In the genomic region with DNA sequence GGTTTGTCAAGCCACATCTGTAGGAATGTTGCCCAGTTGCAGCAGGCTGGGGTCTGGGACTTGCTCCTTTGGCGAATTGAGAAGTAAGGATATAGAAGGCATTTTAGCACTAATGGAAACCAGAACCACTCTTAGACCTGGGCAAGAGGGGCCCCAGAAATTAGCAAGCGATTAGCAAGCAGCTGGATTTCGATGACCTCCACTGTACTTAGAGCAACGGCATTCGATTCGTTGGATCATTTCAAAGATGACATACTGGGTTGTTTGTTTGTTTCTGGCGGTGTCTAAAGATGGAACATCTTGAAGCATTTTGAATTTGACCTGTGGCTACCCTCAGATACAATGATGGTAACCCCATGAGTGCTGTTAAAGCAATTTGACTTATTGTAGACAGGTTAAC, we compare ENCODE assay signal across 10 cellular contexts. TPM values are rescaled to one million over a fixed set of nuclear protein-coding genes. Genes with fewer than 3 reads are reported as not detected.
A peak's percentile ranks its signal among the peaks of the same experiment; 100 is the strongest.
DNase-seq lines count a peak whose midpoint lies in the region; ATAC-seq and TF ChIP-seq lines count a peak whose summit lies in the region.
"Had no signal": no experiment of that assay in that cellular context is flagged by ENCODE, and none has a peak within 500 bp of the region (broad histone marks: within the 10 kb centered on the region; RNA-seq: fewer than 3 reads in every experiment).

No MANE protein-coding gene starts in this region.

- peaks cover 45% of the 10 kb centered on the region for H3K4me1 Mint-ChIP-seq in stimulated activated effector memory CD8-positive, alpha-beta T cell treated with anti-CD3 and anti-CD28 coated beads, Interleukin-12 subunit alpha, Interleukin-12 subunit beta, amount 100 ng/mL, for 72 hours

- H3K4me1 ChIP-seq in SK-N-SH (ENCODE audit: control insufficient read depth in 1 of 2, insufficient read depth in 2 of 2, low read depth in 1 of 2, low read length in 1 of 2) (peaks cover 0 to 38% of the 10 kb centered on the region in 2 experiments; a peak in 3 of 4 replicates), gastroesophageal sphincter (peaks cover 0 to 43% (median 11%) of the 10 kb centered on the region in 3 donors)

- H3K36me3 ChIP-seq in SK-N-SH (replicated peaks in 1 of 2; ENCODE audit: control insufficient read depth in 1 of 2, insufficient read depth in 2 of 2, low read length in 1 of 2) (peaks cover 3 to 5% of the 10 kb centered on the region in 2 experiments), WERI-Rb-1 (no peaks in the 10 kb centered on the region), gastroesophageal sphincter (peaks cover 0 to 6% of the 10 kb centered on the region in 2 donors)

- POLR2A ChIA-PET in SK-N-SH (lab: Yijun Ruan, JAX) = interaction anchor here (0.7 to 1.9 kb wide), 2 partner anchors 16 to 250 kb away, joined by 3 to 12 read pairs; partner anchors contain the start of gene TTC38

- no peak for TF ChIP-seq POLR2A in gastroesophageal sphincter (IDR thresholded peaks at IDR 0.05)

- H3K9me3 Mint-ChIP-seq in stimulated activated effector memory CD8-positive, alpha-beta T cell treated with anti-CD3 and anti-CD28 coated beads, Interleukin-12 subunit alpha, Interleukin-12 subunit beta, amount 100 ng/mL, for 72 hours = no peaks in the 10 kb centered on the region

- H3K9ac ChIP-seq in SK-N-SH = no peak overlapping the region; the same call in 1 of the 2 replicates

- 60% methylated on average over 7 of the region's 7 CpGs for WGBS in SK-N-SH (ENCODE audit: low lambda C conversion rate)
- WGBS in gastroesophageal sphincter (ENCODE audit: low coverage in 1 of 2), 2 donors = 81 to 83% methylated on average over 1 to 6 of the region's 7 CpGs

- H3K27me3 ChIP-seq in SK-N-SH (ENCODE audit: insufficient read depth) = no peaks in the 10 kb centered on the region
- no peaks in the 10 kb centered on the region for H3K27me3 ChIP-seq in WERI-Rb-1 (ENCODE audit: insufficient read depth, low read depth, severe bottlenecking)
- H3K27me3 ChIP-seq in gastroesophageal sphincter = no peaks in the 10 kb centered on the region

- TF ChIP-seq EP300 in SK-N-SH (IDR thresholded peaks at IDR 0.05; ENCODE audit: borderline replicate concordance in 1 of 2, low read depth in 1 of 2, low read length in 1 of 2) (no peak), gastroesophageal sphincter (IDR thresholded peaks at IDR 0.05) (no peak)

- peak overlapping the region; percentile 91 to 93 for H3K4me3 ChIP-seq in SK-N-SH (ENCODE audit: low read depth in 2 of 2, low read length in 1 of 2)
- peak overlapping the region; percentile 87 for H3K4me3 ChIP-seq in WERI-Rb-1 (ENCODE audit: low read depth, low read length)
- H3K4me3 ChIP-seq in gastroesophageal sphincter = peak overlapping the region; percentile 72 to 75

- peaks cover 30% of the 10 kb centered on the region for H3K79me2 ChIP-seq in SK-N-SH (ENCODE audit: insufficient read depth)

- H3K4me2 ChIP-seq in SK-N-SH = peak overlapping the region; percentile 98

- TF ChIP-seq CTCF in SK-N-SH (IDR thresholded peaks at IDR 0.05) (no peak), WERI-Rb-1 (IDR thresholded peaks at IDR 0.05; ENCODE audit: low read depth, low read length) (no peak), gastroesophageal sphincter (IDR thresholded peaks at IDR 0.05) (no peak)

- no peak for ATAC-seq in SK-N-SH treated with all-trans-retinoic acid at 6 μM for 48 hours
- ATAC-seq in gastroesophageal sphincter = no peak
- no peak for ATAC-seq in stimulated activated effector memory CD8-positive, alpha-beta T cell treated with anti-CD3 and anti-CD28 coated beads, Interleukin-12 subunit alpha, Interleukin-12 subunit beta, amount 100 ng/mL, for 72 hours

- H3K9me3 ChIP-seq in SK-N-SH (no peaks in the 10 kb centered on the region), WERI-Rb-1 (ENCODE audit: severe bottlenecking) (peaks cover 2% of the 10 kb centered on the region), gastroesophageal sphincter (no peaks in the 10 kb centered on the region)

- H3K9me2 ChIP-seq in SK-N-SH = no peaks in the 10 kb centered on the region

- no peak overlapping the region for H2AFZ ChIP-seq in SK-N-SH (ENCODE audit: low read depth)

- DNase-seq in SK-N-SH (no peak), WERI-Rb-1 (no peak), NCI-H748 treated with DMSO at 0.1 percent for 48 hours (lab: John Stamatoyannopoulos, UW) (no peak), NCI-H1930 (lab: John Stamatoyannopoulos, UW) (no peak)
- DNase-seq in stimulated activated effector memory CD8-positive, alpha-beta T cell treated with anti-CD3 and anti-CD28 coated beads, Interleukin-12 subunit alpha, Interleukin-12 subunit beta, amount 100 ng/mL, for 72 hours (ENCODE audit: low spot score in 2 of 2) = no peak
- no peak for DNase-seq in effector CD4-positive, alpha-beta T cell
- DNase-seq: ACHN, NCI-H524 treated with DMSO at 0.1 percent for 48 hours had no signal

- H4K20me1 ChIP-seq in SK-N-SH (ENCODE audit: insufficient read depth) = no peaks in the 10 kb centered on the region

- H3K4me3 Mint-ChIP-seq in stimulated activated effector memory CD8-positive, alpha-beta T cell treated with anti-CD3 and anti-CD28 coated beads, Interleukin-12 subunit alpha, Interleukin-12 subunit beta, amount 100 ng/mL, for 72 hours = peak overlapping the region; percentile 78

- CTCF ChIA-PET in SK-N-SH (lab: Yijun Ruan, JAX) = interaction anchor here (0.7 to 1.2 kb wide), 2 partner anchors 45 to 781 kb away, joined by 3 to 4 read pairs; partner anchors contain the start of gene GTSE1

- no peak overlapping the region for H3K27ac ChIP-seq in SK-N-SH (ENCODE audit: low read depth in 2 of 2, low read length in 1 of 2)
- peak overlapping the region; percentile 90 for H3K27ac ChIP-seq in WERI-Rb-1
- peak overlapping the region in 2 of 4 donors; percentile 91 to 92 for H3K27ac ChIP-seq in gastroesophageal sphincter

- H3K27ac Mint-ChIP-seq in stimulated activated effector memory CD8-positive, alpha-beta T cell treated with anti-CD3 and anti-CD28 coated beads, Interleukin-12 subunit alpha, Interleukin-12 subunit beta, amount 100 ng/mL, for 72 hours = peak overlapping the region; percentile 72

- H3F3A ChIP-seq in SK-N-SH (replicated peaks; ENCODE audit: insufficient read depth) = peaks cover 5% of the 10 kb centered on the region

- TF ChIP-seq RAD21 in SK-N-SH (IDR thresholded peaks at IDR 0.05; ENCODE audit: low read length) = no peak

- peaks cover 21% of the 10 kb centered on the region for H3K36me3 Mint-ChIP-seq in stimulated activated effector memory CD8-positive, alpha-beta T cell treated with anti-CD3 and anti-CD28 coated beads, Interleukin-12 subunit alpha, Interleukin-12 subunit beta, amount 100 ng/mL, for 72 hours

TF ChIP-seq in SK-N-SH, 30 proteins besides CTCF, POLR2A, EP300 and RAD21 (continues in another document):
- TF ChIP-seq RXRA (IDR thresholded peaks at IDR 0.05; ENCODE audit: borderline replicate concordance, low read depth) = no peak
- no peak for TF ChIP-seq EZH2phosphoT487 (IDR thresholded peaks at IDR 0.05; ENCODE audit: borderline replicate concordance, low read depth)
- TF ChIP-seq TAF1 (IDR thresholded peaks at IDR 0.05; ENCODE audit: borderline replicate concordance, low read depth, low read length) = no peak
- TF ChIP-seq SIN3A (IDR thresholded peaks at IDR 0.05; ENCODE audit: borderline replicate concordance, low read depth, low read length) = no peak

TF ChIP-seq in SK-N-SH treated with all-trans-retinoic acid at 6 μM for 48 hours, 23 proteins besides CTCF, POLR2A, EP300 and RAD21:
- TF ChIP-seq ZFP3 (CRISPR knock-in tag; IDR thresholded peaks at IDR 0.05) = no peak
- no peak for TF ChIP-seq ZNF8 (CRISPR knock-in tag; IDR thresholded peaks at IDR 0.05)
TF ChIP-seq in SK-N-SH treated with all-trans-retinoic acid at 6 μM for 48 hours: peak in this region for 0.

RNA-seq across cellular contexts. Expression of gene CDPF1, which starts 1.2 kb away (rescaled TPM):
- polyA plus RNA-seq in SK-N-SH (2012; rRNA removed) = 25.3 and 29.0 TPM in 2 replicates
- polyA plus RNA-seq in SK-N-SH (2012; cell fraction: cytosol; rRNA removed) = 14.3 and 15.7 TPM in 2 replicates
- polyA plus RNA-seq in SK-N-SH (2012; cell fraction: nucleus; rRNA removed) = 62.8 and 66.9 TPM in 2 replicates
- 10 to 100 TPM; 14.9 to 27.1 (median 18.7) TPM for total RNA-seq in gastroesophageal sphincter

RNA-seq across cellular contexts. Expression of gene PKDREJ, which starts 11.9 kb away (rescaled TPM):
- polyA plus RNA-seq in SK-N-SH (2012; rRNA removed) = 0.02 TPM in 1 of 2 replicates, not detected in the other
- polyA plus RNA-seq in SK-N-SH (2012; cell fraction: cytosol; rRNA removed) = under 0.01 and 0.01 TPM in 2 replicates
- 0.01 TPM in 1 of 2 replicates, not detected in the other for polyA plus RNA-seq in SK-N-SH (2012; cell fraction: nucleus; rRNA removed)
- total RNA-seq in gastroesophageal sphincter = under 1 TPM in 3 of 4 donors, not detected in 1; under 0.01 to 0.23 (median 0.10) TPM

RNA-seq across cellular contexts. Expression of gene TTC38, which starts 16.5 kb away (rescaled TPM):
- 24.0 and 25.6 TPM in 2 replicates for polyA plus RNA-seq in SK-N-SH (2012; rRNA removed)
- 11.2 and 17.9 TPM in 2 replicates for polyA plus RNA-seq in SK-N-SH (2012; cell fraction: cytosol; rRNA removed)
- polyA plus RNA-seq in SK-N-SH (2012; cell fraction: nucleus; rRNA removed) = 46.5 and 49.2 TPM in 2 replicates
- total RNA-seq in gastroesophageal sphincter = 10 to 100 TPM; 21.8 to 61.8 (median 33.3) TPM

RNA-seq across cellular contexts. Expression of gene GTSE1, which starts 45.4 kb away (rescaled TPM):
- polyA plus RNA-seq in SK-N-SH (2012; rRNA removed) = 9.4 and 12.2 TPM in 2 replicates
- 6.1 and 7.7 TPM in 2 replicates for polyA plus RNA-seq in SK-N-SH (2012; cell fraction: cytosol; rRNA removed)
- 28.1 and 31.7 TPM in 2 replicates for polyA plus RNA-seq in SK-N-SH (2012; cell fraction: nucleus; rRNA removed)
- total RNA-seq in gastroesophageal sphincter = under 1 TPM in 3 of 4 donors, not detected in 1; 0.13 to 0.20 (median 0.19) TPM
